Comparison of ENCODE assay signal across 1 cellular context in the genomic region with DNA sequence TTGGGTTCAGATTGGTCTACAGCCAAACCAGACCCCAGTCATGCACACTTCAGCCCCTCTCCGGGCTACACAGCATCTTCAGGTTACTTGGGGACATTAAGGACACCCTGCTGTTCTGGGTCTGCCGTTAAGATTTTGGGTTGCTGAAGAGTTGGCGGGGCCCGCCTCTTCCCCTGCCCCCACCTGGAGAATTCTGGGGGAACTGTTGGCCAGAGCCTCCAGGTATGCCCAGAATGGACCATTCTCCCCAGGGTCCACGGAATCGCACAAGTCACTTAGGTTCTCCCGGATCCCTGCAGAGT.
TF ChIP-seq lines count a peak whose summit lies in the region.

No MANE protein-coding gene starts in this region.

TF ChIP-seq in H1, 55 proteins besides CTCF, POLR2A, EP300 and RAD21:
- TF ChIP-seq NANOG (IDR thresholded peaks at IDR 0.05; ENCODE audit: insufficient read depth, low read depth, low read length, poor library complexity, severe bottlenecking): peak; percentile 8
- TF ChIP-seq CTBP2 (IDR thresholded peaks at IDR 0.05; ENCODE audit: borderline replicate concordance, insufficient read depth, insufficient read length, low read length): peak; percentile 66
- no peak for TF ChIP-seq SP2 (IDR thresholded peaks at IDR 0.05; ENCODE audit: low read length)
- 0 out of 4 replicates have a peak, but pooled peaks of 1 of the 2 experiments have one; percentile 69 for TF ChIP-seq HDAC2 (IDR thresholded peaks at IDR 0.05; ENCODE audit: borderline replicate concordance in 1 of 2, low read depth in 2 of 2, low read length in 2 of 2)
- no peak for TF ChIP-seq SIX5 (IDR thresholded peaks at IDR 0.05; ENCODE audit: low read depth, low read length)
- TF ChIP-seq TAF1 (IDR thresholded peaks at IDR 0.05; ENCODE audit: low read depth, low read length): no peak
- no peak for TF ChIP-seq BCL11A (IDR thresholded peaks at IDR 0.05; ENCODE audit: low read depth in 2 of 2, low read length in 2 of 2)
- no peak for TF ChIP-seq POLR2AphosphoS5 (IDR thresholded peaks at IDR 0.05; ENCODE audit: low read depth, low read length)
- TF ChIP-seq CREB1 (IDR thresholded peaks at IDR 0.05): no peak
- TF ChIP-seq, protein P1, sequence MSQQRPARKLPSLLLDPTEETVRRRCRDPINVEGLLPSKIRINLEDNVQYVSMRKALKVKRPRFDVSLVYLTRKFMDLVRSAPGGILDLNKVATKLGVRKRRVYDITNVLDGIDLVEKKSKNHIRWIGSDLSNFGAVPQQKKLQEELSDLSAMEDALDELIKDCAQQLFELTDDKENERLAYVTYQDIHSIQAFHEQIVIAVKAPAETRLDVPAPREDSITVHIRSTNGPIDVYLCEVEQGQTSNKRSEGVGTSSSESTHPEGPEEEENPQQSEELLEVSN (IDR thresholded peaks at IDR 0.05): no peak
- TF ChIP-seq RFX5 (IDR thresholded peaks at IDR 0.05; ENCODE audit: borderline replicate concordance, low read depth, low read length): no peak
- no peak for TF ChIP-seq TEAD4 (IDR thresholded peaks at IDR 0.05; ENCODE audit: low read depth, low read length)
- no peak for TF ChIP-seq SP1 (IDR thresholded peaks at IDR 0.05; ENCODE audit: low read depth, low read length)
- TF ChIP-seq RXRA (IDR thresholded peaks at IDR 0.05; ENCODE audit: insufficient read depth, low read depth, low read length): no peak
- TF ChIP-seq, protein P2, sequence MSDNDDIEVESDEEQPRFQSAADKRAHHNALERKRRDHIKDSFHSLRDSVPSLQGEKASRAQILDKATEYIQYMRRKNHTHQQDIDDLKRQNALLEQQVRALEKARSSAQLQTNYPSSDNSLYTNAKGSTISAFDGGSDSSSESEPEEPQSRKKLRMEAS (IDR thresholded peaks at IDR 0.05): no peak
- no peak for TF ChIP-seq POU5F1 (IDR thresholded peaks at IDR 0.05; ENCODE audit: low read depth, low read length)
- no peak for TF ChIP-seq SP4 (IDR thresholded peaks at IDR 0.05; ENCODE audit: low read length)
- no peak for TF ChIP-seq NRF1 (IDR thresholded peaks at IDR 0.05; ENCODE audit: low read depth, low read length)
- TF ChIP-seq HDAC6 (IDR thresholded peaks at IDR 0.05; ENCODE audit: low read depth, low read length): no peak
- TF ChIP-seq CEBPB (IDR thresholded peaks at IDR 0.05; ENCODE audit: low read depth, low read length): no peak
- no peak for TF ChIP-seq CHD1 (IDR thresholded peaks at IDR 0.05; ENCODE audit: low read depth, low read length)
- TF ChIP-seq RBBP5 (IDR thresholded peaks at IDR 0.05; ENCODE audit: borderline replicate concordance, low read depth, low read length): no peak
- TF ChIP-seq KDM1A (IDR thresholded peaks at IDR 0.05; ENCODE audit: borderline replicate concordance, low read length): peak; percentile 37; the same call in 1 of the 2 replicates
- peak; percentile 81 for TF ChIP-seq ASH2L (IDR thresholded peaks at IDR 0.05; ENCODE audit: low read length)
